In the genomic region with DNA sequence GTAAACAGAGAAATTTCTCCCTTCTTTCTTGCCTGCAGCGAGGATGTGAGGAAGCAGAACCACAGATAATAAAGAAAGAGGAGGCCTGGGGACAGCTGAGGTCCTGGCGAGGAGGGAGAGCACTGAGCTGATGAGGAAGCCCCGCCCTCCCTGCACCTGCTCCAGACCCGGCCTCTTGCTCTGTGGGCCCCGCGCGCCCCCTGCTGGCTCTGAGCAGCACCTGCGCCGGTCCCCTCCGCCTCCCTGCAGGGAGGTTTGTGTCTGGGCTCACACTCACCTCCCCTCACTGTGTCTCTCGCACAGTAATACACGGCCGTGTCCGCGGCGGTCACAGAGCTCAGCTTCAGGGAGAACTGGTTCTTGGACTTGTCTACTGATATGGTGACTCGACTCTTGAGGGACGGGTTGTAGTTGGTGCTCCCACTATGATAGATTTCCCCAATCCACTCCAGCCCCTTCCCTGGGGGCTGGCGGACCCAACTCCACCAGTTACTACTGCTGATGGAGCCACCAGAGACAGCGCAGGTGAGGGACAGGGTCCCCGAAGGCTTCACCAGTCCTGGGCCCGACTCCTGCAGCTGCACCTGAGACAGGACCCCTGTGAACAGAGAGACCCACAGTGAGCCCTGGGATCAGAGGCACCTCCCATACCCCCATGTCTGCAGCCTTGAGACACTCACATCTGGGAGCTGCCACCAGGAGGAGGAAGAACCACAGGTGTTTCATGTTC, we compare ENCODE assay signal across 8 cellular contexts.
DNase-seq lines count a peak whose midpoint lies in the region; ATAC-seq, FAIRE-seq and TF ChIP-seq lines count a peak whose summit lies in the region.
"Not testable (repeated sequence)": the region's sequence is repeated elsewhere in the genome, so short reads cannot be mapped to it uniquely, and the experiment has no call there.

No MANE protein-coding gene starts in this region.

- not testable (repeated sequence) for H3K27me3 ChIP-seq in BE2C, right lobe of liver

- intact Hi-C loops in right lobe of liver (cut with DNase I) = not testable (repeated sequence)

- H3K36me3 Mint-ChIP-seq in activated naive CD8-positive, alpha-beta T cell treated with anti-CD3 and anti-CD28 coated beads for 36 hours = peaks cover 10% of the 10 kb centered on the region

- TF ChIP-seq CTCF in BE2C (IDR thresholded peaks at IDR 0.05; ENCODE audit: low read depth, low read length) (peak; percentile 60), right lobe of liver (IDR thresholded peaks at IDR 0.05) (peak; percentile 34 to 68 (median 56))

- H3K27ac ChIP-seq in right lobe of liver = not testable (repeated sequence)

- H3K4me3 Mint-ChIP-seq in activated naive CD8-positive, alpha-beta T cell treated with anti-CD3 and anti-CD28 coated beads for 36 hours = peak overlapping the region; percentile 38

- ATAC-seq in right lobe of liver = peak in 3 of 4 donors; percentile 49 to 64 (median 52)

- not testable (repeated sequence) for TF ChIP-seq POLR2A in right lobe of liver (IDR thresholded peaks at IDR 0.05)

- not testable (repeated sequence) for H3K9me3 Mint-ChIP-seq in activated naive CD8-positive, alpha-beta T cell treated with anti-CD3 and anti-CD28 coated beads for 36 hours

- H3K27me3 Mint-ChIP-seq in activated naive CD8-positive, alpha-beta T cell treated with anti-CD3 and anti-CD28 coated beads for 36 hours = not testable (repeated sequence)

- not testable (repeated sequence) for FAIRE-seq in RCC 7860 (lab: Jason Lieb, UNC)

- 27% methylated on average over 2 of the region's 22 CpGs for WGBS in right lobe of liver (ENCODE audit: insufficient coverage, low coverage, low lambda C conversion rate, missing lambda C conversion rate)

- H3K27ac Mint-ChIP-seq in activated naive CD8-positive, alpha-beta T cell treated with anti-CD3 and anti-CD28 coated beads for 36 hours = peak overlapping the region; percentile 69

- H3K4me3 ChIP-seq in BE2C (ENCODE audit: low read depth, low read length); right lobe of liver: not testable (repeated sequence)

- DNase-seq in BE2C (peak; percentile 77), GM19238 (ENCODE audit: insufficient read length, low spot score) (peak; percentile 3), NCI-H1105 (lab: John Stamatoyannopoulos, UW) (peak; percentile 2), RCC 7860 (ENCODE audit: low spot score) (peak; percentile 21), right lobe of liver (peak in 1 of 3 donors; percentile 75)
- peak; percentile 82 to 84 for DNase-seq in activated CD4-positive, alpha-beta T cell treated with anti-CD3 and anti-CD28 coated beads, Interleukin-2, amount 50 U/mL, for 4 hours
- DNase-seq in activated naive CD8-positive, alpha-beta T cell treated with anti-CD3 and anti-CD28 coated beads for 36 hours = peak; percentile 88
- DNase-seq in stimulated activated CD8-positive, alpha-beta memory T cell treated with anti-CD3 and anti-CD28 coated beads, Interleukin-12 subunit alpha, Interleukin-12 subunit beta, amount 100 ng/mL, for 4 hours (ENCODE audit: low read depth) = peak; percentile 70

- not testable (repeated sequence) for H3K9me3 ChIP-seq in BE2C, right lobe of liver

- H3K36me3 ChIP-seq in BE2C, right lobe of liver: not testable (repeated sequence)

- H3K4me1 Mint-ChIP-seq in activated naive CD8-positive, alpha-beta T cell treated with anti-CD3 and anti-CD28 coated beads for 36 hours = peaks cover 50% of the 10 kb centered on the region

- H3K4me1 ChIP-seq in BE2C, right lobe of liver: not testable (repeated sequence)
